Comparison of ENCODE assay signal across 25 cellular contexts in genomic region chr2:234502919-234503285, GRCh38. TPM values are rescaled to one million over a fixed set of nuclear protein-coding genes. Genes with fewer than 3 reads are reported as not detected.
A peak's percentile ranks its signal among the peaks of the same experiment; 100 is the strongest.
DNase-seq lines count a peak whose midpoint lies in the region; ATAC-seq and TF ChIP-seq lines count a peak whose summit lies in the region.
"Had no signal": no experiment of that assay in that cellular context is flagged by ENCODE, and none has a peak within 500 bp of the region (broad histone marks: within the 10 kb centered on the region; RNA-seq: fewer than 3 reads in every experiment).

No MANE protein-coding gene starts in this region.

- H3K36me3 ChIP-seq in breast epithelium (no peaks in the 10 kb centered on the region), mucosa of descending colon (ENCODE audit: low read depth) (no peaks in the 10 kb centered on the region)
- H3K36me3 ChIP-seq: BLaER1 treated with 17β-estradiol and CSF1 and Interleukin-3, amounts not matched to agents 10 nM and 100 nM; spleen; thoracic aorta; vagina had no signal

- H3K27me3 Mint-ChIP-seq in neural crest cell (ENCODE audit: low read depth) = peaks cover 7% of the 10 kb centered on the region
- H3K27me3 Mint-ChIP-seq in activated T-helper 2 cell treated with anti-CD3 and anti-CD28 coated beads, Interferon-gamma antibody, Interleukin-2, Interleukin-4, amounts not matched to agents 10 μg/mL and 5 μg/mL and 100 μg/mL, durations not matched to agents 14 hours and 24 hours and 36 hours (ENCODE audit: low read depth) = peaks cover 33% of the 10 kb centered on the region
- H3K27me3 Mint-ChIP-seq: activated T-cell treated with anti-CD3 and anti-CD28 coated beads, Interleukin-2, amount 50 U/mL, for 24 hours had no signal

- no peak for TF ChIP-seq POLR2A in breast epithelium (IDR thresholded peaks at IDR 0.05)

- H3K27ac Mint-ChIP-seq in neural crest cell (ENCODE audit: unreplicated experiment) = peak overlapping the region; percentile 72
- H3K27ac Mint-ChIP-seq in activated T-helper 2 cell treated with anti-CD3 and anti-CD28 coated beads, Interferon-gamma antibody, Interleukin-2, Interleukin-4, amounts not matched to agents 10 μg/mL and 5 μg/mL and 100 μg/mL, durations not matched to agents 14 hours and 24 hours and 36 hours = no peak overlapping the region
- H3K27ac Mint-ChIP-seq: activated T-cell treated with anti-CD3 and anti-CD28 coated beads, Interleukin-2, amount 50 U/mL, for 24 hours; T-cell had no signal

- no peaks in the 10 kb centered on the region for H3K27me3 ChIP-seq in breast epithelium
- H3K27me3 ChIP-seq: vagina had no signal

- intact Hi-C loops in breast epithelium (cut with DNase I; ENCODE audit: low total_unique reads) = no loop called here
- intact Hi-C loops in mucosa of descending colon (cut with DNase I, micrococcal nuclease) = no loop called here
- intact Hi-C loops in activated T-helper 2 cell treated with anti-CD3 and anti-CD28 coated beads, Interferon-gamma antibody, Interleukin-2, Interleukin-4, amounts not matched to agents 10 μg/mL and 5 μg/mL and 100 μg/mL, durations not matched to agents 14 hours and 24 hours and 36 hours (cut with micrococcal nuclease) = no loop called here

- no peaks in the 10 kb centered on the region for H3K36me3 Mint-ChIP-seq in neural crest cell (ENCODE audit: low read depth)
- H3K36me3 Mint-ChIP-seq in activated T-helper 2 cell treated with anti-CD3 and anti-CD28 coated beads, Interferon-gamma antibody, Interleukin-2, Interleukin-4, amounts not matched to agents 10 μg/mL and 5 μg/mL and 100 μg/mL, durations not matched to agents 14 hours and 24 hours and 36 hours (ENCODE audit: low read depth) = no peaks in the 10 kb centered on the region
- H3K36me3 Mint-ChIP-seq: T-cell had no signal

- H3K4me1 ChIP-seq in breast epithelium = no peaks in the 10 kb centered on the region
- no peaks in the 10 kb centered on the region for H3K4me1 ChIP-seq in mucosa of descending colon (ENCODE audit: low read depth)
- H3K4me1 ChIP-seq: Caco-2, vagina had no signal

- H3K9me3 Mint-ChIP-seq in neural crest cell = no peaks in the 10 kb centered on the region
- no peaks in the 10 kb centered on the region for H3K9me3 Mint-ChIP-seq in activated T-helper 2 cell treated with anti-CD3 and anti-CD28 coated beads, Interferon-gamma antibody, Interleukin-2, Interleukin-4, amounts not matched to agents 10 μg/mL and 5 μg/mL and 100 μg/mL, durations not matched to agents 14 hours and 24 hours and 36 hours
- H3K9me3 Mint-ChIP-seq: activated T-cell treated with anti-CD3 and anti-CD28 coated beads, Interleukin-2, amount 50 U/mL, for 24 hours; T-cell had no signal

- DNase-seq in COLO829 (ENCODE audit: low spot score) (peak; percentile 6), NCI-H226 (peak; percentile 20), breast epithelium (ENCODE audit: low spot score in 2 of 2) (no peak), neural crest cell (ENCODE audit: low read depth, low spot score) (no peak), mucosa of descending colon (no peak), SW480 (ENCODE audit: low spot score) (no peak)
- no peak for DNase-seq in activated T-helper 2 cell treated with anti-CD3 and anti-CD28 coated beads, Interferon-gamma antibody, Interleukin-2, Interleukin-4, amounts not matched to agents 10 μg/mL and 5 μg/mL and 100 μg/mL, durations not matched to agents 14 hours and 24 hours and 36 hours (ENCODE audit: low spot score)
- DNase-seq: activated CD4-positive, alpha-beta T cell treated with anti-CD3 and anti-CD28 coated beads for 1 hour; activated naive CD4-positive, alpha-beta T cell treated with Interleukin-2 at 50 U/mL for 16 hours; activated T-cell treated with anti-CD3 and anti-CD28 coated beads, Interleukin-2, amount 50 U/mL, for 24 hours; Caco-2; caudate nucleus; DMS79; glutamatergic neuron; NCI-H1417 treated with DMSO at 0.1 percent for 48 hours; nucleus accumbens; spleen; stimulated activated CD4-positive, alpha-beta T cell treated with anti-CD3 and anti-CD28 coated beads, Interleukin-4, amount 100 ng/mL, for 1 hour; stimulated activated naive CD4-positive, alpha-beta T cell treated with Interleukin-2 at 50 U/mL for 16 hours; T-cell had no signal

- ATAC-seq in mucosa of descending colon (no peak), HG02973 (IDR thresholded peaks at IDR 0.05; ENCODE audit: unreplicated experiment) (no peak)
- ATAC-seq: T-cell had no signal

- peaks cover 3% of the 10 kb centered on the region for H3K4me1 Mint-ChIP-seq in neural crest cell
- H3K4me1 Mint-ChIP-seq in activated T-helper 2 cell treated with anti-CD3 and anti-CD28 coated beads, Interferon-gamma antibody, Interleukin-2, Interleukin-4, amounts not matched to agents 10 μg/mL and 5 μg/mL and 100 μg/mL, durations not matched to agents 14 hours and 24 hours and 36 hours (ENCODE audit: low read depth) = peaks cover 29% of the 10 kb centered on the region

- H3K4me3 ChIP-seq in breast epithelium (no peak overlapping the region), mucosa of descending colon (no peak overlapping the region)
- H3K4me3 ChIP-seq: BLaER1 treated with 17β-estradiol and CSF1 and Interleukin-3, amounts not matched to agents 10 nM and 100 nM; lung; spleen; thoracic aorta; vagina had no signal

- TF ChIP-seq CTCF in breast epithelium (IDR thresholded peaks at IDR 0.05) (no peak), neural crest cell (conservative IDR thresholded peaks at IDR 0.05) (no peak), mucosa of descending colon (IDR thresholded peaks at IDR 0.05) (no peak)

- no peak overlapping the region for H3K4me3 Mint-ChIP-seq in neural crest cell
- H3K4me3 Mint-ChIP-seq in activated T-helper 2 cell treated with anti-CD3 and anti-CD28 coated beads, Interferon-gamma antibody, Interleukin-2, Interleukin-4, amounts not matched to agents 10 μg/mL and 5 μg/mL and 100 μg/mL, durations not matched to agents 14 hours and 24 hours and 36 hours (ENCODE audit: low read depth) = no peak overlapping the region
- H3K4me3 Mint-ChIP-seq: activated T-cell treated with anti-CD3 and anti-CD28 coated beads, Interleukin-2, amount 50 U/mL, for 24 hours; T-cell had no signal

- peak overlapping the region; percentile 20 to 37 for H3K27ac ChIP-seq in breast epithelium
- H3K27ac ChIP-seq: BLaER1 treated with 17β-estradiol and CSF1 and Interleukin-3, amounts not matched to agents 10 nM and 100 nM; spleen; thoracic aorta; vagina had no signal

- H3K9me3 ChIP-seq in breast epithelium = no peaks in the 10 kb centered on the region
- no peaks in the 10 kb centered on the region for H3K9me3 ChIP-seq in mucosa of descending colon
- H3K9me3 ChIP-seq: BLaER1 treated with 17β-estradiol and CSF1 and Interleukin-3, amounts not matched to agents 10 nM and 100 nM; Caco-2; spleen; thoracic aorta; vagina had no signal

RNA-seq across cellular contexts. Expression of gene ARL4C, which starts 6.0 kb away (rescaled TPM):
- 10 to 100 TPM; 16.1 to 61.0 (median 23.5) TPM for total RNA-seq in breast epithelium
- total RNA-seq in neural crest cell = 27.3 and 29.5 TPM in 2 replicates
- 10 to 100 TPM in 1 of 3 donors, 1 to 10 TPM in 2; 4.5 to 15.1 (median 8.4) TPM for total RNA-seq in mucosa of descending colon
- total RNA-seq in activated T-helper 2 cell treated with anti-CD3 and anti-CD28 coated beads, Interferon-gamma antibody, Interleukin-2, Interleukin-4, amounts not matched to agents 10 μg/mL and 5 μg/mL and 100 μg/mL, durations not matched to agents 14 hours and 24 hours and 36 hours = 44.6 and 45.7 TPM in 2 replicates

Comparison
In these comparisons a context has a peak if more than half of its experiments do, and no peak if none do; other contexts are left out.
1. DNase-seq: peak in COLO829 (single experiment) and NCI-H226 (single experiment); none in breast epithelium (0 of 2), neural crest cell (single experiment), mucosa of descending colon (0 of 3), activated T-helper 2 cell treated with anti-CD3 and anti-CD28 coated beads, Interferon-gamma antibody, Interleukin-2, Interleukin-4, amounts not matched to agents 10 μg/mL and 5 μg/mL and 100 μg/mL, durations not matched to agents 14 hours and 24 hours and 36 hours (single experiment) and SW480 (single experiment).